Comparison of ENCODE assay signal across 14 cellular contexts in genomic region chr17:45242015-45242414, GRCh38. TPM values are rescaled to one million over a fixed set of nuclear protein-coding genes. Genes with fewer than 3 reads are reported as not detected.
DNase-seq lines count a peak whose midpoint lies in the region; ATAC-seq and TF ChIP-seq lines count a peak whose summit lies in the region.
"Had no signal": no experiment of that assay in that cellular context is flagged by ENCODE, and none has a peak within 500 bp of the region (broad histone marks: within the 10 kb centered on the region; RNA-seq: fewer than 3 reads in every experiment).

No MANE protein-coding gene starts in this region.

- TF ChIP-seq POLR2A in thyroid gland (IDR thresholded peaks at IDR 0.05), result no peak

- H3K36me3 Mint-ChIP-seq in Calu3 (ENCODE audit: insufficient read depth, unreplicated experiment) (peaks cover 57% of the 10 kb centered on the region), WTC11 (no peaks in the 10 kb centered on the region), endothelial cell (ENCODE audit: low read depth, unreplicated experiment) (peaks cover 16% of the 10 kb centered on the region), progenitor cell of endocrine pancreas (ENCODE audit: insufficient read depth) (no peaks in the 10 kb centered on the region)

- H3K27me3 Mint-ChIP-seq in Calu3 (ENCODE audit: unreplicated experiment), result peaks cover 38% of the 10 kb centered on the region
- peaks cover 45% of the 10 kb centered on the region for H3K27me3 Mint-ChIP-seq in WTC11 (ENCODE audit: low read depth)
- peaks cover 13% of the 10 kb centered on the region for H3K27me3 Mint-ChIP-seq in endothelial cell (ENCODE audit: unreplicated experiment)
- H3K27me3 Mint-ChIP-seq in progenitor cell of endocrine pancreas, result peaks cover 45% of the 10 kb centered on the region
- H3K27me3 Mint-ChIP-seq: activated naive CD8-positive, alpha-beta T cell treated with anti-CD3 and anti-CD28 coated beads, Interleukin-2, amount 10 ng/mL, durations not matched to agents 7 days and 5 days had no signal

- peaks cover 27% of the 10 kb centered on the region for H3K4me1 Mint-ChIP-seq in Calu3 (ENCODE audit: low read depth, unreplicated experiment)
- peaks cover 16% of the 10 kb centered on the region for H3K4me1 Mint-ChIP-seq in WTC11
- H3K4me1 Mint-ChIP-seq in endothelial cell (ENCODE audit: unreplicated experiment), result peaks cover 42% of the 10 kb centered on the region
- peaks cover 7% of the 10 kb centered on the region for H3K4me1 Mint-ChIP-seq in progenitor cell of endocrine pancreas (ENCODE audit: low read depth)

- peaks cover 10 to 24% of the 10 kb centered on the region in 2 donors for H3K4me1 ChIP-seq in thyroid gland

- CTCF ChIA-PET in Calu3 (lab: Charles Lee), result interaction anchor here (0.9 to 1.5 kb wide), 5 partner anchors 10 to 93 kb away, joined by 3 to 9 read pairs (median 4); partner anchors contain the start of gene HEXIM1
- CTCF ChIA-PET in WTC11 (lab: Charles Lee), result interaction anchor here (0.6 to 9.1 kb wide), 16 partner anchors 10 to 154 kb away, joined by 3 to 179 read pairs (median 6); partner anchors contain the start of genes ACBD4 and HEXIM1

- no peak overlapping the region for H3K27ac ChIP-seq in thyroid gland
- H3K27ac ChIP-seq: BLaER1 had no signal

- 33 to 55% methylated on average over 1 to 2 of the region's 20 CpGs for WGBS in thyroid gland, 2 donors

- H3K9me3 Mint-ChIP-seq in Calu3 (ENCODE audit: low read depth, unreplicated experiment) (no peaks in the 10 kb centered on the region), WTC11 (no peaks in the 10 kb centered on the region), endothelial cell (ENCODE audit: unreplicated experiment) (no peaks in the 10 kb centered on the region), progenitor cell of endocrine pancreas (ENCODE audit: low read depth) (no peaks in the 10 kb centered on the region)
- H3K9me3 Mint-ChIP-seq: activated naive CD8-positive, alpha-beta T cell treated with anti-CD3 and anti-CD28 coated beads, Interleukin-2, amount 10 ng/mL, durations not matched to agents 7 days and 5 days had no signal

- H3K4me3 ChIP-seq in thyroid gland (replicated peaks in 1 of 3), result peak overlapping the region in 1 of 3 donors; percentile 21
- H3K4me3 ChIP-seq: BLaER1, lung had no signal

- H3K27ac Mint-ChIP-seq in Calu3 (ENCODE audit: unreplicated experiment), result peak overlapping the region; percentile 34
- no peak overlapping the region for H3K27ac Mint-ChIP-seq in WTC11
- H3K27ac Mint-ChIP-seq in endothelial cell (ENCODE audit: unreplicated experiment), result peak overlapping the region; percentile 94
- H3K27ac Mint-ChIP-seq in progenitor cell of endocrine pancreas, result no peak overlapping the region

- H3K4me3 Mint-ChIP-seq in Calu3 (ENCODE audit: low read depth, unreplicated experiment) (peak overlapping the region; percentile 89), WTC11 (peak overlapping the region; percentile 57), endothelial cell (ENCODE audit: unreplicated experiment) (peak overlapping the region; percentile 93), progenitor cell of endocrine pancreas (ENCODE audit: low read depth) (peak overlapping the region; percentile 62)

- no TSS peak for BruUV-seq in Calu3 (replicated peaks; lab: Mats Ljungman, UMichigan)

- POLR2A ChIA-PET in WTC11 (lab: Charles Lee), result interaction anchor here (0.5 to 1.5 kb wide), 2 partner anchors 10 to 29 kb away, joined by 3 to 4 read pairs; no protein-coding TSS in a partner anchor

- intact Hi-C loops in Calu3 (cut with micrococcal nuclease; ENCODE audit: unreplicated experiment) (no loop called here), thyroid gland (cut with DNase I) (no loop called here)

- DNase-seq in Calu3 (no peak), WTC11 (ENCODE audit: low spot score) (no peak), endothelial cell (ENCODE audit: low spot score) (no peak), progenitor cell of endocrine pancreas (ENCODE audit: low spot score, unreplicated experiment) (no peak), thyroid gland (no peak), HUDEP-2 (lab: John Stamatoyannopoulos, UW; ENCODE audit: unreplicated experiment in 76 of 76) (no peak)
- no peak for DNase-seq in stimulated activated CD4-positive, alpha-beta T cell treated with anti-CD3 and anti-CD28 coated beads, Interleukin-15, amount 100 ng/mL, for 24 hours
- DNase-seq: activated naive CD8-positive, alpha-beta T cell treated with anti-CD3 and anti-CD28 coated beads, Interleukin-2, amount 10 ng/mL, durations not matched to agents 7 days and 5 days; KG1; NCI-H446 treated with DMSO at 0.1 percent for 48 hours had no signal

- ATAC-seq in WTC11, result peak; percentile 15

- TF ChIP-seq CTCF in Calu3 (IDR thresholded peaks at IDR 0.05; ENCODE audit: unreplicated experiment) (no peak), WTC11 (IDR thresholded peaks at IDR 0.05) (no peak), endothelial cell (IDR thresholded peaks at IDR 0.05; ENCODE audit: unreplicated experiment) (no peak), progenitor cell of endocrine pancreas (IDR thresholded peaks at IDR 0.05; ENCODE audit: unreplicated experiment) (no peak), thyroid gland (IDR thresholded peaks at IDR 0.05) (no peak)

- no peaks in the 10 kb centered on the region for H3K36me3 ChIP-seq in thyroid gland

- H3K27me3 ChIP-seq in thyroid gland, result no peaks in the 10 kb centered on the region
- H3K27me3 ChIP-seq: BLaER1 had no signal

- H3K9me3 ChIP-seq in thyroid gland, result no peaks in the 10 kb centered on the region
- H3K9me3 ChIP-seq: BLaER1 had no signal

TF ChIP-seq in WTC11, 78 proteins besides CTCF, POLR2A, EP300 and RAD21:
- no peak for TF ChIP-seq ATF2 (CRISPR knock-in tag; IDR thresholded peaks at IDR 0.05; ENCODE audit: borderline replicate concordance, low read depth)

RNA-seq across cellular contexts. Expression of gene SPATA32, which starts 19.9 kb away (rescaled TPM):
- total RNA-seq in Calu3 (2022), result 0.85 and 0.88 TPM in 2 replicates
- 0.14 to 0.15 TPM in 2 of 3 replicates, not detected in the other for total RNA-seq in WTC11 (2021)
- total RNA-seq in endothelial cell (ENCODE audit: unreplicated experiment), result not detected
- 0.24 TPM in 1 of 2 replicates, not detected in the other for total RNA-seq in progenitor cell of endocrine pancreas
- not detected for total RNA-seq in thyroid gland
- total RNA-seq: Daoy, SK-MEL-5 had no signal

RNA-seq across cellular contexts. Expression of gene FMNL1, which starts 20.3 kb away (rescaled TPM):
- total RNA-seq in Calu3 (2022) (8.5 and 9.6 TPM in 2 replicates), WTC11 (2021) (5.3 to 7.9 TPM (median 7.3 TPM) in 3 replicates), endothelial cell (ENCODE audit: unreplicated experiment) (103 TPM), progenitor cell of endocrine pancreas (3.2 and 3.3 TPM in 2 replicates), thyroid gland (1 to 10 TPM; 3.2 to 7.6 (median 4.2) TPM)

Comparison
In these comparisons a context has a peak if more than half of its experiments do, and no peak if none do; other contexts are left out.
1. H3K27ac Mint-ChIP-seq: peak in Calu3 (single experiment) and endothelial cell (single experiment); none in WTC11 (single experiment) and progenitor cell of endocrine pancreas (single experiment).
2. Peak in every context shown above with its lines, with median percentiles within 50 percentile points of each other: H3K4me3 Mint-ChIP-seq.